In the genomic region with DNA sequence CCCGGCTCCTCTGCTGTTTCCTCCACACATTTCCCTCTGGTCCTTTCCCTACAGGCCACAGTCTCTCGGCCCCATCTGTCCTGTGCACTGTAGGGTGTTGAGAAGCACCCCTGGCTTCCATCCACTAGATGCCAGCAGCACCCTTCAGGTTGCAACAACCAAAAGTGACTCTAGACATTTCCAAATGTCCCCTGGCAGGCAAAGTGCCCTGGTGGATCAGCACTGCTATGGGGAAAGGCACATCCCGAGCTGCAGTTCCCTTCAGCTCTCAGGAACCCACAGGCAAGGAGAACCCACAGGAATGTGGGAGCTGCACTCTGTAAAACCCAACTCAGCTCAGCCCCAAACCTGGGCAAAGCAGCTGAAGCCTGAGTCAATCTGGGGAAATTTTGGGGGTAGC, we compare ENCODE assay signal across 1 cellular context.
TF ChIP-seq lines count a peak whose summit lies in the region.

No MANE protein-coding gene starts in this region.

TF ChIP-seq in GM23338, 12 proteins besides CTCF, POLR2A, EP300 and RAD21 (continued from another document):
- TF ChIP-seq, protein P1, sequence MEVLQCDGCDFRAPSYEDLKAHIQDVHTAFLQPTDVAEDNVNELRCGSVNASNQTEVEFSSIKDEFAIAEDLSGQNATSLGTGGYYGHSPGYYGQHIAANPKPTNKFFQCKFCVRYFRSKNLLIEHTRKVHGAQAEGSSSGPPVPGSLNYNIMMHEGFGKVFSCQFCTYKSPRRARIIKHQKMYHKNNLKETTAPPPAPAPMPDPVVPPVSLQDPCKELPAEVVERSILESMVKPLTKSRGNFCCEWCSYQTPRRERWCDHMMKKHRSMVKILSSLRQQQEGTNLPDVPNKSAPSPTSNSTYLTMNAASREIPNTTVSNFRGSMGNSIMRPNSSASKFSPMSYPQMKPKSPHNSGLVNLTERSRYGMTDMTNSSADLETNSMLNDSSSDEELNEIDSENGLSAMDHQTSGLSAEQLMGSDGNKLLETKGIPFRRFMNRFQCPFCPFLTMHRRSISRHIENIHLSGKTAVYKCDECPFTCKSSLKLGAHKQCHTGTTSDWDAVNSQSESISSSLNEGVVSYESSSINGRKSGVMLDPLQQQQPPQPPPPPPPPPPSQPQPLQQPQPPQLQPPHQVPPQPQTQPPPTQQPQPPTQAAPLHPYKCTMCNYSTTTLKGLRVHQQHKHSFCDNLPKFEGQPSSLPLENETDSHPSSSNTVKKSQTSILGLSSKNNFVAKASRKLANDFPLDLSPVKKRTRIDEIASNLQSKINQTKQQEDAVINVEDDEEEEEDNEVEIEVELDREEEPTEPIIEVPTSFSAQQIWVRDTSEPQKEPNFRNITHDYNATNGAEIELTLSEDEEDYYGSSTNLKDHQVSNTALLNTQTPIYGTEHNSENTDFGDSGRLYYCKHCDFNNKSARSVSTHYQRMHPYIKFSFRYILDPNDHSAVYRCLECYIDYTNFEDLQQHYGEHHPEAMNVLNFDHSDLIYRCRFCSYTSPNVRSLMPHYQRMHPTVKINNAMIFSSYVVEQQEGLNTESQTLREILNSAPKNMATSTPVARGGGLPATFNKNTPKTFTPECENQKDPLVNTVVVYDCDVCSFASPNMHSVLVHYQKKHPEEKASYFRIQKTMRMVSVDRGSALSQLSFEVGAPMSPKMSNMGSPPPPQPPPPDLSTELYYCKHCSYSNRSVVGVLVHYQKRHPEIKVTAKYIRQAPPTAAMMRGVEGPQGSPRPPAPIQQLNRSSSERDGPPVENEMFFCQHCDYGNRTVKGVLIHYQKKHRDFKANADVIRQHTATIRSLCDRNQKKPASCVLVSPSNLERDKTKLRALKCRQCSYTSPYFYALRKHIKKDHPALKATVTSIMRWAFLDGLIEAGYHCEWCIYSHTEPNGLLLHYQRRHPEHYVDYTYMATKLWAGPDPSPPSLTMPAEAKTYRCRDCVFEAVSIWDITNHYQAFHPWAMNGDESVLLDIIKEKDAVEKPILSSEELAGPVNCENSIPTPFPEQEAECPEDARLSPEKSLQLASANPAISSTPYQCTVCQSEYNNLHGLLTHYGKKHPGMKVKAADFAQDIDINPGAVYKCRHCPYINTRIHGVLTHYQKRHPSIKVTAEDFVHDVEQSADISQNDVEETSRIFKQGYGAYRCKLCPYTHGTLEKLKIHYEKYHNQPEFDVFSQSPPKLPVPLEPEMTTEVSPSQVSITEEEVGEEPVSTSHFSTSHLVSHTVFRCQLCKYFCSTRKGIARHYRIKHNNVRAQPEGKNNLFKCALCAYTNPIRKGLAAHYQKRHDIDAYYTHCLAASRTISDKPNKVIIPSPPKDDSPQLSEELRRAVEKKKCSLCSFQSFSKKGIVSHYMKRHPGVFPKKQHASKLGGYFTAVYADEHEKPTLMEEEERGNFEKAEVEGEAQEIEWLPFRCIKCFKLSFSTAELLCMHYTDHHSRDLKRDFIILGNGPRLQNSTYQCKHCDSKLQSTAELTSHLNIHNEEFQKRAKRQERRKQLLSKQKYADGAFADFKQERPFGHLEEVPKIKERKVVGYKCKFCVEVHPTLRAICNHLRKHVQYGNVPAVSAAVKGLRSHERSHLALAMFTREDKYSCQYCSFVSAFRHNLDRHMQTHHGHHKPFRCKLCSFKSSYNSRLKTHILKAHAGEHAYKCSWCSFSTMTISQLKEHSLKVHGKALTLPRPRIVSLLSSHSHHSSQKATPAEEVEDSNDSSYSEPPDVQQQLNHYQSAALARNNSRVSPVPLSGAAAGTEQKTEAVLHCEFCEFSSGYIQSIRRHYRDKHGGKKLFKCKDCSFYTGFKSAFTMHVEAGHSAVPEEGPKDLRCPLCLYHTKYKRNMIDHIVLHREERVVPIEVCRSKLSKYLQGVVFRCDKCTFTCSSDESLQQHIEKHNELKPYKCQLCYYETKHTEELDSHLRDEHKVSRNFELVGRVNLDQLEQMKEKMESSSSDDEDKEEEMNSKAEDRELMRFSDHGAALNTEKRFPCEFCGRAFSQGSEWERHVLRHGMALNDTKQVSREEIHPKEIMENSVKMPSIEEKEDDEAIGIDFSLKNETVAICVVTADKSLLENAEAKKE (CRISPR knock-in tag; IDR thresholded peaks at IDR 0.05) = no peak
- TF ChIP-seq, protein P2, sequence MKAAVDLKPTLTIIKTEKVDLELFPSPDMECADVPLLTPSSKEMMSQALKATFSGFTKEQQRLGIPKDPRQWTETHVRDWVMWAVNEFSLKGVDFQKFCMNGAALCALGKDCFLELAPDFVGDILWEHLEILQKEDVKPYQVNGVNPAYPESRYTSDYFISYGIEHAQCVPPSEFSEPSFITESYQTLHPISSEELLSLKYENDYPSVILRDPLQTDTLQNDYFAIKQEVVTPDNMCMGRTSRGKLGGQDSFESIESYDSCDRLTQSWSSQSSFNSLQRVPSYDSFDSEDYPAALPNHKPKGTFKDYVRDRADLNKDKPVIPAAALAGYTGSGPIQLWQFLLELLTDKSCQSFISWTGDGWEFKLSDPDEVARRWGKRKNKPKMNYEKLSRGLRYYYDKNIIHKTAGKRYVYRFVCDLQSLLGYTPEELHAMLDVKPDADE (IDR thresholded peaks at IDR 0.05) = no peak
- TF ChIP-seq EZH2 (IDR thresholded peaks at IDR 0.05; ENCODE audit: low read depth, unreplicated experiment) = no peak
